1 cellular context compared by ENCODE assay signal in the genomic region with DNA sequence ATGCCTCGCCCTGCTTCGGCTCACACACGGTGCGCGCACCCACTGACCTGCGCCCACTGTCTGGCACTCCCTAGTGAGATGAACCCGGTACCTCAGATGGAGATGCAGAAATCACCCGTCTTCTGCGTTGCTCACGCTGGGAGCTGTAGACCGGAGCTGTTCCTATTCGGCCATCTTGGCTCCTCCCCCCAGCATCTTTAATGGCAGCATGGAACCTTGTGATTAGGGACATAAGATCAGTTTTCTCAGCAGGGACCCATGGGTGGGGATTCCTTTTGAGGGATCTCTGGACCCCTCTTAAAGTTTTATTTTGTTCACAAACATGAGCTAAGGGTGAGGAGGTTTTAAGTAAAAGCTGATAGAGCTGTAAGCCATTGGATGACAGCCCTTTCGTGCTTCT.
A peak's percentile ranks its signal among the peaks of the same experiment; 100 is the strongest.
TF ChIP-seq lines count a peak whose summit lies in the region.

No MANE protein-coding gene starts in this region.

TF ChIP-seq in H1, 55 proteins besides CTCF, POLR2A, EP300 and RAD21:
- TF ChIP-seq YY1 (IDR thresholded peaks at IDR 0.05; ENCODE audit: low read depth, low read length): peak; percentile 41; the same call in 1 of the 2 replicates
